ENCODE assay signal across 17 cellular contexts in the genomic region with DNA sequence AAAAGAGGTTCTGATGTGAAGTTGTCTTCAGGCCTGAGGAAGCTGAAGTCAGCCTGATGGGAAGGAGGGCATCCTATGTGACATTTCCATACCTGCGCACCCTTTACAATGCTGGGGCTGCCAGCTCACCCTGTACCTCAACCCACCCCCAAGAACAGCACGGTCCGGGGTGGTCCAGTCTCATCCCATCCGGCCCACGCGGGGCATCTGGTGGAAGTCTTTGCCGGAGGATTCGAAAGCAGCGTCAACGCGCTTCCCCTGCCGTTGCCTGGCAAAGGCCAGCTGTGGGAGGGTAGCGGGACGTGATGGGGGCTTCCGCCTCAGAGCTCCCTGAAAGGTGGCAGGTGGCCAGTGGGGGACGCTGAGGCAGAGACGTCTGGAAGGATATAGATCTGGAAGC.
DNase-seq lines count a peak whose midpoint lies in the region; ATAC-seq lines count a peak whose summit lies in the region.
"Had no signal": no experiment of that assay in that cellular context is flagged by ENCODE, and none has a peak within 500 bp of the region (broad histone marks: within the 10 kb centered on the region; RNA-seq: fewer than 3 reads in every experiment).

No MANE protein-coding gene starts in this region.

- ATAC-seq in T-helper 17 cell = no peak
- ATAC-seq: HCT116, HepG2 had no signal

- H2BK12ac ChIP-seq in neuronal stem cell (ENCODE audit: low read length) = no peak overlapping the region

- no peaks in the 10 kb centered on the region for H3K9me2 ChIP-seq in Karpas-422 (replicated peaks; ENCODE audit: insufficient read depth, low read length)

- H3K4me2 ChIP-seq in Karpas-422 (ENCODE audit: low read depth, low read length, poor library complexity, severe bottlenecking) = no peak overlapping the region
- no peak overlapping the region for H3K4me2 ChIP-seq in neuronal stem cell (ENCODE audit: insufficient read depth, low read length, poor library complexity, severe bottlenecking)

- no peak overlapping the region for H2BK5ac ChIP-seq in neuronal stem cell (ENCODE audit: low read length)

- H3K27me3 ChIP-seq in Karpas-422 (ENCODE audit: low read length) (no peaks in the 10 kb centered on the region), neuronal stem cell (ENCODE audit: control insufficient read depth in 3 of 3, insufficient read depth in 3 of 3, low read depth in 1 of 3, low read length in 3 of 3) (no peaks in the 10 kb centered on the region)

- H3K79me1 ChIP-seq in neuronal stem cell (ENCODE audit: low read depth, low read length) = peaks cover 2% of the 10 kb centered on the region

- H2AFZ ChIP-seq in Karpas-422 (ENCODE audit: low read length) = no peak overlapping the region
- no peak overlapping the region for H2AFZ ChIP-seq in neuronal stem cell (ENCODE audit: low read length)

- H4K20me1 ChIP-seq in Karpas-422 (ENCODE audit: insufficient read depth, low read depth, low read length) = no peaks in the 10 kb centered on the region

- H3K36me3 Mint-ChIP-seq in T-helper 17 cell (ENCODE audit: low read depth) = no peaks in the 10 kb centered on the region
- H3K36me3 Mint-ChIP-seq: IgD-negative memory B cell had no signal

- H3K27ac ChIP-seq in Karpas-422 (ENCODE audit: low read length) (peak overlapping the region; percentile 97), neuronal stem cell (replicated peaks; ENCODE audit: low read length) (no peak overlapping the region)
- H3K27ac ChIP-seq: C4-2B had no signal

- H3K23ac ChIP-seq in neuronal stem cell (ENCODE audit: low read depth, low read length, poor library complexity) = no peak overlapping the region

- no peak overlapping the region for H3K4me3 ChIP-seq in Karpas-422 (ENCODE audit: low read length)
- no peak overlapping the region for H3K4me3 ChIP-seq in neuronal stem cell (ENCODE audit: low read length in 2 of 2)

- H2BK120ac ChIP-seq in neuronal stem cell (ENCODE audit: low read depth, low read length) = no peak overlapping the region

- WGBS in neuronal stem cell (ENCODE audit: extremely low coverage in 2 of 2, insufficient read length in 2 of 2, insufficient replicate concordance in 1 of 2), 2 donors = no CpG with 5 or more reads among the region's 17 CpGs

- H3K18ac ChIP-seq in neuronal stem cell (ENCODE audit: low read length) = no peak overlapping the region

- no peaks in the 10 kb centered on the region for H3K4me1 Mint-ChIP-seq in T-helper 17 cell

- peaks cover 7% of the 10 kb centered on the region; the same call in 1 of the 2 replicates for H3K9me3 ChIP-seq in Karpas-422 (ENCODE audit: low read length)
- H3K9me3 ChIP-seq in T-helper 17 cell (ENCODE audit: control insufficient read depth, low read length, poor library complexity, severe bottlenecking) = no peaks in the 10 kb centered on the region
- no peaks in the 10 kb centered on the region for H3K9me3 ChIP-seq in neuronal stem cell (replicated peaks in 1 of 2; ENCODE audit: control insufficient read depth in 2 of 2, insufficient read depth in 1 of 2, low read depth in 1 of 2, low read length in 2 of 2)
- H3K9me3 ChIP-seq: Caco-2 had no signal

- H3K4me1 ChIP-seq in Karpas-422 (ENCODE audit: low read length) = peaks cover 36% of the 10 kb centered on the region
- H3K4me1 ChIP-seq in neuronal stem cell (ENCODE audit: control insufficient read depth in 2 of 2, insufficient read depth in 1 of 2, low read depth in 1 of 2, low read length in 2 of 2) = no peaks in the 10 kb centered on the region
- H3K4me1 ChIP-seq: Caco-2 had no signal

- no peak overlapping the region for H2AK5ac ChIP-seq in neuronal stem cell (ENCODE audit: low read depth, low read length)

- peak overlapping the region; percentile 4 for H3K4me3 Mint-ChIP-seq in T-helper 17 cell
- H3K4me3 Mint-ChIP-seq: CD4-positive, alpha-beta T cell; HFFc6 had no signal

- peak overlapping the region; percentile 58 for H2BK15ac ChIP-seq in neuronal stem cell (ENCODE audit: low read length)

- H3K79me2 ChIP-seq in Karpas-422 (ENCODE audit: low read length) = no peaks in the 10 kb centered on the region

- H4K91ac ChIP-seq in neuronal stem cell (ENCODE audit: low read depth, low read length, poor library complexity) = no peak overlapping the region

- no peak overlapping the region for H3K27ac Mint-ChIP-seq in T-helper 17 cell
- H3K27ac Mint-ChIP-seq: CD4-positive, alpha-beta T cell; HFFc6; IgD-negative memory B cell had no signal

- no peaks in the 10 kb centered on the region for H3K27me3 Mint-ChIP-seq in T-helper 17 cell

- H3K9ac ChIP-seq in Karpas-422 (ENCODE audit: low read length) (no peak overlapping the region; the same call in 1 of the 2 replicates), neuronal stem cell (ENCODE audit: low read depth, low read length, poor library complexity) (no peak overlapping the region)

- no peaks in the 10 kb centered on the region for H3K36me3 ChIP-seq in Karpas-422 (ENCODE audit: insufficient read depth, low read length)
- H3K36me3 ChIP-seq in neuronal stem cell (replicated peaks in 1 of 2; ENCODE audit: control insufficient read depth in 2 of 2, insufficient read depth in 2 of 2, low read length in 2 of 2) = no peaks in the 10 kb centered on the region

- H3K4ac ChIP-seq in neuronal stem cell (ENCODE audit: low read length) = no peak overlapping the region

- no peak overlapping the region for H3K14ac ChIP-seq in neuronal stem cell (ENCODE audit: low read length)

- H4K8ac ChIP-seq in neuronal stem cell (ENCODE audit: low read depth, low read length) = no peak overlapping the region

- no peak for DNase-seq in Karpas-422
- no peak for DNase-seq in T-helper 17 cell
- no peak for DNase-seq in neuronal stem cell (ENCODE audit: low spot score)
- DNase-seq in nucleus accumbens (lab: John Stamatoyannopoulos, UW) = no peak
- no peak for DNase-seq in anterior cingulate cortex (lab: John Stamatoyannopoulos, UW)
- no peak for DNase-seq in RPMI8226
- DNase-seq: AML-193; Caco-2; CD4-positive, alpha-beta T cell; GDM1; GOT3; H7; HFFc6 had no signal
